In genomic region chr15:99016680-99017321, GRCh38 we compare ENCODE assay signal across 12 cellular contexts. TPM values are rescaled to one million over a fixed set of nuclear protein-coding genes. Genes with fewer than 3 reads are reported as not detected.
DNase-seq lines count a peak whose midpoint lies in the region; ATAC-seq and TF ChIP-seq lines count a peak whose summit lies in the region.
"Had no signal": no experiment of that assay in that cellular context is flagged by ENCODE, and none has a peak within 500 bp of the region (broad histone marks: within the 10 kb centered on the region; RNA-seq: fewer than 3 reads in every experiment).

No MANE protein-coding gene starts in this region.

- peaks cover 18% of the 10 kb centered on the region for H3K4me1 Mint-ChIP-seq in type B pancreatic cell (ENCODE audit: unreplicated experiment)

- intact Hi-C loops in left ventricle myocardium inferior (cut with micrococcal nuclease), result no loop called here

- peak overlapping the region; percentile 10 for H3K9ac ChIP-seq in SK-N-MC (ENCODE audit: insufficient read length)

- peak overlapping the region; percentile 22 for H3K27ac Mint-ChIP-seq in type B pancreatic cell
- H3K27ac Mint-ChIP-seq: activated B cell treated with CpG ODN at 0.5 μM for 24 hours had no signal

- no peak overlapping the region for H3K4me3 ChIP-seq in left ventricle myocardium inferior
- H3K4me3 ChIP-seq in right atrium auricular region, result no peak overlapping the region
- peak overlapping the region; percentile 64 for H3K4me3 ChIP-seq in SK-N-MC

- TF ChIP-seq CTCF in left ventricle myocardium inferior (IDR thresholded peaks at IDR 0.05; ENCODE audit: borderline replicate concordance) (no peak), right atrium auricular region (IDR thresholded peaks at IDR 0.05) (no peak), foreskin keratinocyte (conservative IDR thresholded peaks at IDR 0.05) (no peak), type B pancreatic cell (conservative IDR thresholded peaks at IDR 0.05) (no peak), GM20000 (IDR thresholded peaks at IDR 0.05; ENCODE audit: extremely low read depth, missing control alignments) (no peak)

- no peaks in the 10 kb centered on the region for H3K9me3 Mint-ChIP-seq in type B pancreatic cell
- H3K9me3 Mint-ChIP-seq: activated B cell treated with CpG ODN at 0.5 μM for 24 hours had no signal

- peaks cover 25% of the 10 kb centered on the region for H3K4me1 ChIP-seq in left ventricle myocardium inferior
- H3K4me1 ChIP-seq in right atrium auricular region, result peaks cover 0 to 6% of the 10 kb centered on the region in 2 donors
- peaks cover 7% of the 10 kb centered on the region for H3K4me1 ChIP-seq in foreskin keratinocyte

- H3K9me3 ChIP-seq in left ventricle myocardium inferior (replicated peaks) (no peaks in the 10 kb centered on the region), right atrium auricular region (no peaks in the 10 kb centered on the region), SK-N-MC (ENCODE audit: low read depth, low read length) (no peaks in the 10 kb centered on the region)

- DNase-seq in left ventricle myocardium inferior (peak; percentile 31), right atrium auricular region (ENCODE audit: low spot score) (no peak), SK-N-MC (ENCODE audit: low read depth, low spot score) (peak; percentile 78), foreskin keratinocyte (peak; percentile 40 to 72), type B pancreatic cell (ENCODE audit: extremely low spot score, unreplicated experiment) (no peak), GM20000 (ENCODE audit: low spot score) (no peak)
- DNase-seq in activated naive CD4-positive, alpha-beta T cell treated with Interleukin-2 at 50 U/mL for 16 hours, result no peak
- DNase-seq: activated B cell treated with CpG ODN at 0.5 μM for 24 hours; Calu3; stimulated activated CD4-positive, alpha-beta T cell treated with anti-CD3 and anti-CD28 coated beads, Interleukin-15, amount 100 ng/mL, for 24 hours had no signal

- H3K4me3 Mint-ChIP-seq in type B pancreatic cell, result peak overlapping the region; percentile 71
- H3K4me3 Mint-ChIP-seq: activated B cell treated with CpG ODN at 0.5 μM for 24 hours had no signal

- H3K36me3 ChIP-seq in left ventricle myocardium inferior, result no peaks in the 10 kb centered on the region
- H3K36me3 ChIP-seq in right atrium auricular region, result no peaks in the 10 kb centered on the region
- no peaks in the 10 kb centered on the region for H3K36me3 ChIP-seq in SK-N-MC (ENCODE audit: insufficient read depth, low read length)

- H3K27me3 ChIP-seq in left ventricle myocardium inferior (ENCODE audit: low read depth), result no peaks in the 10 kb centered on the region
- no peaks in the 10 kb centered on the region for H3K27me3 ChIP-seq in right atrium auricular region
- H3K27me3 ChIP-seq in foreskin keratinocyte, result no peaks in the 10 kb centered on the region

- H3K36me3 Mint-ChIP-seq in type B pancreatic cell, result no peaks in the 10 kb centered on the region

- ATAC-seq in foreskin keratinocyte, result peak; percentile 52
- ATAC-seq in GM21786 (IDR thresholded peaks at IDR 0.05; ENCODE audit: unreplicated experiment), result no peak

- H3K27ac ChIP-seq in left ventricle myocardium inferior (replicated peaks) (peak overlapping the region; percentile 36), right atrium auricular region (no peak overlapping the region), SK-N-MC (peak overlapping the region; percentile 85), foreskin keratinocyte (no peak overlapping the region)

- H3K27me3 Mint-ChIP-seq in type B pancreatic cell, result peaks cover 37% of the 10 kb centered on the region

RNA-seq across cellular contexts. Expression of gene PGPEP1L, which starts 9.2 kb away (rescaled TPM):
- total RNA-seq in left ventricle myocardium inferior, result 0.30 TPM
- 1 to 10 TPM in 1 of 2 donors, under 1 TPM in 1; 0.74 to 1.3 TPM for total RNA-seq in right atrium auricular region
- not detected in 2 replicates for total RNA-seq in foreskin keratinocyte
- polyA plus RNA-seq in foreskin keratinocyte, result not detected in 2 replicates
- not detected in 2 replicates for total RNA-seq in type B pancreatic cell (ENCODE audit: low replicate concordance)
- total RNA-seq: activated B cell treated with CpG ODN at 0.5 μM for 24 hours, Calu3, temporal lobe had no signal

Comparison
In these comparisons a context has a peak if more than half of its experiments do, and no peak if none do; other contexts are left out.
1. DNase-seq: peak in left ventricle myocardium inferior (single experiment), SK-N-MC (single experiment) and foreskin keratinocyte (2 of 2); none in right atrium auricular region (single experiment), type B pancreatic cell (single experiment), GM20000 (single experiment) and activated naive CD4-positive, alpha-beta T cell treated with Interleukin-2 at 50 U/mL for 16 hours (single experiment).
2. H3K27ac ChIP-seq: peak in left ventricle myocardium inferior (single experiment) and SK-N-MC (single experiment); none in right atrium auricular region (0 of 2) and foreskin keratinocyte (single experiment).